ENCODE assay signal across 15 cellular contexts in the genomic region with DNA sequence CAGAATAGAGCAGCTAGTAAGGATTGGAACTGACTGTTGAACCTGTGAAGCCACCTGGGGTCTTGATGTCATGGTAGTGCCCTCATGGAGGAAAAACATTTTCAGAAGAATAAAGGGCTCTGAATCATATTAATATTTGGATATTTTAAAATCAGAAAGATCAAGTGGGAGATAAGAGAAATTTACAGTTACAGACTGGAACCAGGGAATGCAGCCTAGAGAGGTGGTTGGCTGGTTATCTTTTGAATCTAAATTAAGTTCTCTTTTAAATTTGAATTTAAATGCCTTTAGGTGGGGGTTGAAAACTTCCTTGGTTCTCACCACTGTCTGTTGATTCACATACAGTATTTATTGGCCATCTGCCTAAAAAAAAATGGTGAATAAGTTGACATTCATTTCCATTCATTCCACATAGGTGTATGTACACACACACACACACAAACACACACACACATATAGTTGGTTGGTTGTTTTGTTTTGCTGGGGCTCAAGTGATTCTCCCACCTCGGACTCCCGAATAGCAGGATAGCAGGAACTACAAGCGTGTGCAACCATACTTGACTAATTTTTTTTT. TPM values are rescaled to one million over a fixed set of nuclear protein-coding genes. Genes with fewer than 3 reads are reported as not detected.
DNase-seq lines count a peak whose midpoint lies in the region; ATAC-seq and TF ChIP-seq lines count a peak whose summit lies in the region.
"Had no signal": no experiment of that assay in that cellular context is flagged by ENCODE, and none has a peak within 500 bp of the region (broad histone marks: within the 10 kb centered on the region; RNA-seq: fewer than 3 reads in every experiment).

No MANE protein-coding gene starts in this region.

- ATAC-seq in HG03520 (IDR thresholded peaks at IDR 0.05; ENCODE audit: unreplicated experiment): no peak
- no peak for ATAC-seq in HG03097 (IDR thresholded peaks at IDR 0.05; ENCODE audit: low FRiP score, unreplicated experiment)
- ATAC-seq: activated naive CD8-positive, alpha-beta T cell treated with anti-CD3 and anti-CD28 coated beads, Interleukin-2, amount 50 U/mL, for 24 hours; left cardiac atrium had no signal

- no peak overlapping the region for H2AFZ ChIP-seq in mammary epithelial cell (ENCODE audit: low read depth, low read length)

- BruUV-seq in mammary epithelial cell (replicated peaks; lab: Mats Ljungman, UMichigan): no TSS peak

- H3K79me2 ChIP-seq in mammary epithelial cell (ENCODE audit: insufficient read depth, low read length): no peaks in the 10 kb centered on the region

- in situ Hi-C loops in mammary epithelial cell (cut with MboI; ENCODE audit: low sequenced_read_pairs in 2 of 2): no loop called here

- H3K4me3 ChIP-seq in mammary epithelial cell (replicated peaks in 1 of 3; ENCODE audit: insufficient read depth in 1 of 3, low read depth in 2 of 3, low read length in 3 of 3) (no peak overlapping the region), breast epithelium (no peak overlapping the region), SJSA1 (no peak overlapping the region), iPS-15b (ENCODE audit: low read depth, low read length) (no peak overlapping the region), thyroid gland (replicated peaks in 1 of 3) (no peak overlapping the region), ascending aorta (no peak overlapping the region)
- H3K4me3 ChIP-seq: BLaER1 treated with 17β-estradiol and CSF1 and Interleukin-3, amounts not matched to agents 10 nM and 100 nM had no signal

- dilution Hi-C loops in mammary epithelial cell (cut with HindIII; ENCODE audit: low sequenced_read_pairs): no loop called here

- TF ChIP-seq POLR2A in breast epithelium (IDR thresholded peaks at IDR 0.05) (no peak), thyroid gland (IDR thresholded peaks at IDR 0.05) (no peak)

- no peak overlapping the region for H3K27ac ChIP-seq in mammary epithelial cell (ENCODE audit: insufficient read depth, low read depth, low read length)
- no peak overlapping the region for H3K27ac ChIP-seq in breast epithelium
- peak overlapping the region; percentile 70 for H3K27ac ChIP-seq in SJSA1
- peak overlapping the region; percentile 33 to 75 (median 48) for H3K27ac ChIP-seq in thyroid gland
- no peak overlapping the region for H3K27ac ChIP-seq in ascending aorta
- H3K27ac ChIP-seq: BLaER1 treated with 17β-estradiol and CSF1 and Interleukin-3, amounts not matched to agents 10 nM and 100 nM had no signal

- TF ChIP-seq CTCF in mammary epithelial cell (conservative IDR thresholded peaks at IDR 0.05 in 1 of 2, IDR thresholded peaks at IDR 0.05 in 1 of 2; ENCODE audit: extremely low read depth in 1 of 2, insufficient read depth in 1 of 2, low read depth in 1 of 2, low read length in 2 of 2): no peak
- TF ChIP-seq CTCF in breast epithelium (IDR thresholded peaks at IDR 0.05): no peak
- no peak for TF ChIP-seq CTCF in thyroid gland (IDR thresholded peaks at IDR 0.05)
- no peak for TF ChIP-seq CTCF in ascending aorta (IDR thresholded peaks at IDR 0.05)

- DNase-seq in mammary epithelial cell (peak; percentile 24), breast epithelium (ENCODE audit: low spot score in 2 of 2) (no peak), SJSA1 (ENCODE audit: low read depth in 1 of 2, low spot score in 2 of 2) (peak in 1 of 2 experiments; percentile 22), thyroid gland (no peak), ascending aorta (ENCODE audit: low spot score in 2 of 2) (no peak)
- DNase-seq: activated naive CD8-positive, alpha-beta T cell treated with anti-CD3 and anti-CD28 coated beads, Interleukin-2, amount 50 U/mL, for 24 hours; EL; midbrain; NCI-H1092 treated with DMSO at 0.1 percent for 48 hours; NCI-H2081 had no signal

- H4K20me1 ChIP-seq in mammary epithelial cell (ENCODE audit: insufficient read depth, low read length): no peaks in the 10 kb centered on the region
- H4K20me1 ChIP-seq: BLaER1 treated with 17β-estradiol and CSF1 and Interleukin-3, amounts not matched to agents 10 nM and 100 nM had no signal

- no peaks in the 10 kb centered on the region for H3K27me3 ChIP-seq in mammary epithelial cell (ENCODE audit: insufficient read depth, low read length)
- H3K27me3 ChIP-seq in breast epithelium: no peaks in the 10 kb centered on the region
- no peaks in the 10 kb centered on the region for H3K27me3 ChIP-seq in SJSA1 (replicated peaks)
- no peaks in the 10 kb centered on the region for H3K27me3 ChIP-seq in iPS-15b (ENCODE audit: control insufficient read depth, insufficient read depth, low read length)
- H3K27me3 ChIP-seq in thyroid gland: no peaks in the 10 kb centered on the region
- no peaks in the 10 kb centered on the region for H3K27me3 ChIP-seq in ascending aorta
- H3K27me3 ChIP-seq: BLaER1 treated with 17β-estradiol and CSF1 and Interleukin-3, amounts not matched to agents 10 nM and 100 nM had no signal

- intact Hi-C loops in mammary epithelial cell (cut with micrococcal nuclease): no loop called here
- intact Hi-C loops in breast epithelium (cut with DNase I; ENCODE audit: low total_unique reads): no loop called here
- intact Hi-C loops in thyroid gland (cut with DNase I): loop anchor here (5.0 kb wide), 1 partner anchor 33 kb away; no protein-coding TSS in a partner anchor
- intact Hi-C loops in ascending aorta (cut with DNase I): no loop called here

- no peaks in the 10 kb centered on the region for H3K9me3 ChIP-seq in mammary epithelial cell (replicated peaks; ENCODE audit: insufficient read depth, low read length)
- no peaks in the 10 kb centered on the region for H3K9me3 ChIP-seq in breast epithelium
- no peaks in the 10 kb centered on the region for H3K9me3 ChIP-seq in SJSA1 (replicated peaks)
- no peaks in the 10 kb centered on the region for H3K9me3 ChIP-seq in iPS-15b (ENCODE audit: control insufficient read depth, insufficient read depth, low read length)
- H3K9me3 ChIP-seq in thyroid gland: no peaks in the 10 kb centered on the region
- no peaks in the 10 kb centered on the region for H3K9me3 ChIP-seq in ascending aorta
- H3K9me3 ChIP-seq: BLaER1 treated with 17β-estradiol and CSF1 and Interleukin-3, amounts not matched to agents 10 nM and 100 nM had no signal

- H3K9ac ChIP-seq in mammary epithelial cell (ENCODE audit: insufficient read depth, low read length) (no peak overlapping the region), iPS-15b (ENCODE audit: low read depth, low read length) (peak overlapping the region; percentile 5)
- H3K9ac ChIP-seq: BLaER1 treated with 17β-estradiol and CSF1 and Interleukin-3, amounts not matched to agents 10 nM and 100 nM had no signal

- CTCF ChIA-PET in mammary epithelial cell (lab: Charles Lee; ENCODE audit: low non-redundant PET): no interaction called here

- peaks cover 14% of the 10 kb centered on the region for H3K4me1 ChIP-seq in mammary epithelial cell (ENCODE audit: insufficient read depth, low read length)
- no peaks in the 10 kb centered on the region for H3K4me1 ChIP-seq in breast epithelium
- H3K4me1 ChIP-seq in SJSA1 (replicated peaks): peaks cover 58% of the 10 kb centered on the region
- peaks cover 13% of the 10 kb centered on the region for H3K4me1 ChIP-seq in iPS-15b (ENCODE audit: control insufficient read depth, insufficient read depth, low read length)
- peaks cover 26 to 36% of the 10 kb centered on the region in 2 donors for H3K4me1 ChIP-seq in thyroid gland
- H3K4me1 ChIP-seq in ascending aorta: no peaks in the 10 kb centered on the region

- H3K4me2 ChIP-seq in mammary epithelial cell (ENCODE audit: insufficient read depth, low read depth, low read length): no peak overlapping the region
- H3K4me2 ChIP-seq: BLaER1 treated with 17β-estradiol and CSF1 and Interleukin-3, amounts not matched to agents 10 nM and 100 nM had no signal

- 67% methylated on average over 3 of the region's 3 CpGs for WGBS in mammary epithelial cell (ENCODE audit: low coverage, missing lambda C conversion rate)
- WGBS in thyroid gland, 2 donors: 24 to 45% methylated on average over 3 of the region's 3 CpGs

- H3K36me3 ChIP-seq in mammary epithelial cell (ENCODE audit: insufficient read depth, low read length) (no peaks in the 10 kb centered on the region), breast epithelium (no peaks in the 10 kb centered on the region), SJSA1 (no peaks in the 10 kb centered on the region), iPS-15b (ENCODE audit: control insufficient read depth, insufficient read depth, low read length) (no peaks in the 10 kb centered on the region), thyroid gland (no peaks in the 10 kb centered on the region), ascending aorta (no peaks in the 10 kb centered on the region)
- H3K36me3 ChIP-seq: BLaER1 treated with 17β-estradiol and CSF1 and Interleukin-3, amounts not matched to agents 10 nM and 100 nM had no signal

RNA-seq across cellular contexts. Expression of gene PTPRJ, which starts 35.7 kb away (rescaled TPM):
- total RNA-seq in mammary epithelial cell: 1 to 10 TPM in 1 of 2 donors, under 1 TPM in 1; 0.73 to 1.5 TPM
- 0.32 TPM for polyA plus RNA-seq in mammary epithelial cell
- polyA minus RNA-seq in mammary epithelial cell: not detected
- 10 to 100 TPM; 14.6 to 15.7 (median 14.7) TPM for total RNA-seq in breast epithelium
- total RNA-seq in SJSA1 (2014; rRNA removed; shearing (Covaris generic)): 10.2 and 19.8 TPM in 2 replicates
- 10 to 100 TPM; 45.4 to 81.9 (median 58.6) TPM for total RNA-seq in thyroid gland
- 5.9 TPM for total RNA-seq in ascending aorta

Comparison
In these comparisons a context has a peak if more than half of its experiments do, and no peak if none do; other contexts are left out.
1. H3K27ac ChIP-seq: peak in SJSA1 (single experiment) and thyroid gland (3 of 3); none in mammary epithelial cell (single experiment), breast epithelium (0 of 2) and ascending aorta (0 of 2).